In the genomic region with DNA sequence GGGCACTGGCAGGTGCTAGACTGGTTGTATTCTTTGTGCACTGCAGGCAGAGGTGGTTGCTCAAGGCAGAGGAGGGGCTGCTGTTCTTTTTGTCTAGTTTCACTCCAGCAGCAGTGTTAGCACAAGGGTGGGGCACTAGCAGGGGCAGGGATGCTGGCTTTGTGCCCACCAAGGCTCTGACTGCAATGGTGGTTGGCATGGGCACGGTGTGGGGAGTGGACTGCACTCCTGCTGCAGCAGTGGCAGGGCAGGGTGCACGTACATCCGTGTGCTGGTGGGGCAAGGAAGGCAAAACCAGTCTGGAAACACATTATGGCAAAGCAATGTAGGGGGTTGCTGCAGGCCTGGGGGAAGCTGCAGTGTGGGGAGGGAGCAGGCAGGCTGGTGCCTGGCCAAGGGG, we compare ENCODE assay signal across 30 cellular contexts.
"Had no signal": no experiment of that assay in that cellular context is flagged by ENCODE, and none has a peak within 500 bp of the region (broad histone marks: within the 10 kb centered on the region; RNA-seq: fewer than 3 reads in every experiment).

No MANE protein-coding gene starts in this region.

- H3K4me1 ChIP-seq: body of pancreas, breast epithelium, Peyer's patch, SJSA1 had no signal

- H3K36me3 ChIP-seq: breast epithelium, Peyer's patch, SJSA1 had no signal

- DNase-seq: activated CD4-positive, alpha-beta T cell treated with anti-CD3 and anti-CD28 coated beads, Interleukin-2, amount 10 ng/mL, durations not matched to agents 24 days and 14 days; activated CD4-positive, alpha-beta T cell treated with anti-CD3 and anti-CD28 coated beads, Interleukin-2, amount 50 U/mL, for 4 hours; activated CD8-positive, alpha-beta T cell treated with anti-CD3 and anti-CD28 coated beads for 36 hours; activated gamma-delta T cell; activated naive CD4-positive, alpha-beta T cell treated with Interleukin-2 at 50 U/mL for 16 hours; activated naive CD8-positive, alpha-beta T cell treated with anti-CD3 and anti-CD28 coated beads, Interleukin-2, amount 10 ng/mL, durations not matched to agents 7 days and 5 days; activated T-cell treated with anti-CD3 and anti-CD28 coated beads, Interleukin-2, amount 50 U/mL, for 1 hour; activated T-cell treated with anti-CD3 and anti-CD28 coated beads, Interleukin-2, amount 50 U/mL, for 72 hours; amygdala; body of pancreas; Kasumi-1; KG1; MM.1S; MV-4-11; NCI-H1092; NCI-H1436 treated with DMSO at 0.1 percent for 48 hours; NCI-H1694 treated with DMSO at 0.1 percent for 48 hours; NCI-H2029; NCI-H2171 treated with DMSO at 0.1 percent for 48 hours; NCI-H2227 treated with DMSO at 0.1 percent for 48 hours; NCI-H524 treated with DMSO at 0.1 percent for 48 hours; NCI-H82; NK-92 treated with Interleukin-12 subunit alpha and Interleukin-12 subunit beta, amount 100 ng/mL, for 24 hours; PC-3; Peyer's patch; RPMI8226; SHP77 treated with DMSO at 0.1 percent for 48 hours; SK-N-SH had no signal

- H3K27me3 ChIP-seq: body of pancreas, breast epithelium, Peyer's patch, SJSA1 had no signal

- H3K4me3 ChIP-seq: body of pancreas, breast epithelium, Peyer's patch, SJSA1 had no signal

- H3K9me3 ChIP-seq: body of pancreas, SK-N-SH had no signal

- H3K27ac ChIP-seq: body of pancreas, breast epithelium, Peyer's patch, SJSA1 had no signal
